ENCODE assay signal across 8 cellular contexts in the genomic region with DNA sequence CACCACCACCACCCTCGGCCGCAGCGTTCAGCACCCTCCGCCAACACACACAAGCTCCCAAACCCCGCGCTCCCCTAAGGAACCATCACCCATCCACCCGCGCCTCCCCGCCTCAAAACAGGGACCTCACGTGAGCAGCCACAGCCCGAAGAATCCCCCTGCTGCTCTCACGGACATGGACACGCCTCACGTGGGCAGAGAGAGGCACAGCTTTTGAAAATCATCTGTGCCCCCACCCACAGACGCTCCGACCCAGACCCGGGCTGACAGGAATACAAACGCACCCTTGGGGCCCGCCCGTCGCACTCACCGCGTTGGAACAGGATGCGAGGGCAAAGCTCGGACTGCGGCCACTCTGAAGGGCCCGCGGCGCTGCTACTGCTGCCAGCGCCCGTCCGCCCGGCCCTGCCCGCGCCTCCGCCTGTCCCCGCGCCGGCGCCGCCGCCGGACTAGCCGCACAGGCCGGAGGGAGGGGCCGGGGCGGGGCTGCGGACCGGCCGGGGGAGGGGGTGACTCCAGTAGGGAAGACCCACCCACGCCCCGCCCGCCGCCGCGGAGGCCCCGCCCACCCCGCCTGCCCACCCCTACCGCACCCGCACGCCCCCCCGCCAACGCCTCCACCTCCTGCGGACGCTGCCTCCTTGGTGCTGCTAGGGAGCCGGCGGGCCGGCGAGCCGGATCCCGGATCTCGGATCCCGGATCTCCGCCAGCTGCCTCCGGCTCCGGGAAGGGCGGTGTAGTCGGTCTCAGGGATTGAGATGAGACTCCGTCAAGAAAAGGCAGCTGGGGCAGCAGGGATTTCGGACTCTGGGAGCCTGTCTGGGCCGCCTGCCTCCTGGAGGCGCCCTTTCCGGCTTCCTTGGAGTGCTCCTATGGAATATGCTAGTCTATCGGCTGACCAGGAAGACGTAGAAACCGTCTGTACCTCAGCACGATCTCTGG. TPM values are rescaled to one million over a fixed set of nuclear protein-coding genes. Genes with fewer than 3 reads are reported as not detected.
DNase-seq lines count a peak whose midpoint lies in the region; ATAC-seq and TF ChIP-seq lines count a peak whose summit lies in the region.

A gene (minus strand): TSS at position 461 of the 942 bp plus-strand sequence. CDS start 8,246 bp downstream, outside the sequence.

- H3K27me3 ChIP-seq in adrenal gland (no peaks in the 10 kb centered on the region), heart left ventricle (no peaks in the 10 kb centered on the region)

- intact Hi-C loops in adrenal gland (cut with DNase I) (no loop called here), heart left ventricle (cut with DNase I) (loop anchor here in 3 of 10 donors (2.0 to 10.0 kb wide), 4 partner anchors 81 to 239 kb away; a partner anchor contains a TSS), posterior vena cava (cut with DNase I) (no loop called here)

- no peaks in the 10 kb centered on the region for H3K9me3 Mint-ChIP-seq in type B pancreatic cell

- peak within 1 kb of the TSS; percentile 93 for H3K4me3 Mint-ChIP-seq in type B pancreatic cell

- H3K4me1 ChIP-seq in adrenal gland (replicated peaks in 1 of 2), result peaks cover 5 to 15% of the 10 kb centered on the region in 2 donors
- H3K4me1 ChIP-seq in heart left ventricle, result peaks cover 0 to 35% (median 19%) of the 10 kb centered on the region in 12 donors

- ATAC-seq in heart left ventricle, result peak; percentile 70 to 93 (median 88)

- peaks cover 6% of the 10 kb centered on the region for H3K36me3 Mint-ChIP-seq in type B pancreatic cell

- 0 to 5% (median 1%) methylated on average over 4 to 87 of the region's 87 CpGs for WGBS in adrenal gland, 4 donors
- 0 to 1% (median 0%) methylated on average over 19 to 87 of the region's 87 CpGs for WGBS in heart left ventricle, 4 donors

- H3K4me1 Mint-ChIP-seq in type B pancreatic cell (ENCODE audit: unreplicated experiment), result peaks cover 22% of the 10 kb centered on the region

- no peak for TF ChIP-seq CTCF in adrenal gland (IDR thresholded peaks at IDR 0.05)
- peak in 4 of 12 donors; percentile 23 to 47 (median 40) for TF ChIP-seq CTCF in heart left ventricle (IDR thresholded peaks at IDR 0.05)
- TF ChIP-seq CTCF in type B pancreatic cell (conservative IDR thresholded peaks at IDR 0.05), result peak; percentile 39

- no peaks in the 10 kb centered on the region for H3K9me3 ChIP-seq in adrenal gland (replicated peaks in 1 of 3)
- no peaks in the 10 kb centered on the region for H3K9me3 ChIP-seq in heart left ventricle

- peak within 1 kb of the TSS; percentile 85 for H3K27ac Mint-ChIP-seq in type B pancreatic cell

- H3K36me3 ChIP-seq in adrenal gland (replicated peaks in 1 of 2), result peaks cover 0 to 22% of the 10 kb centered on the region in 2 donors
- peaks cover 0 to 27% (median 23%) of the 10 kb centered on the region in 9 donors for H3K36me3 ChIP-seq in heart left ventricle

- H3K4me3 ChIP-seq in adrenal gland (peak within 1 kb of the TSS in 2 of 4 donors; percentile 75 to 92), heart left ventricle (peak within 1 kb of the TSS; percentile 62 to 99 (median 86))

- DNase-seq in EL (peak; percentile 89), HCEC 1CT (peak; percentile 86), MV-4-11 (lab: John Stamatoyannopoulos, UW) (peak; percentile 39), T follicular helper cell (ENCODE audit: low read depth) (peak; percentile 63), adrenal gland (peak; percentile 95 to 97 (median 95)), heart left ventricle (peak; percentile 96 to 97 (median 96)), posterior vena cava (ENCODE audit: low spot score) (peak; percentile 97), type B pancreatic cell (ENCODE audit: extremely low spot score, unreplicated experiment) (peak; percentile 90)

- H3K27ac ChIP-seq in adrenal gland, result peak within 1 kb of the TSS; percentile 84 to 97 (median 95)
- H3K27ac ChIP-seq in heart left ventricle, result peak within 1 kb of the TSS; percentile 84 to 97 (median 93)

- TF ChIP-seq POLR2A in adrenal gland (IDR thresholded peaks at IDR 0.05), result peak; percentile 68 to 86
- TF ChIP-seq POLR2A in heart left ventricle (IDR thresholded peaks at IDR 0.05), result peak; percentile 83 to 87

- H3K27me3 Mint-ChIP-seq in type B pancreatic cell, result no peaks in the 10 kb centered on the region

RNA-seq across cellular contexts. Expression of the gene that starts here (rescaled TPM):
- total RNA-seq in adrenal gland, result 10 to 100 TPM in 4 of 8 donors, 1 to 10 TPM in 4; 6.6 to 20.6 (median 10.4) TPM
- polyA plus RNA-seq in adrenal gland, result 10 to 100 TPM in 2 of 3 donors, 1 to 10 TPM in 1; 6.7 to 23.8 (median 16.8) TPM
- 10 to 100 TPM in 6 of 9 donors, 1 to 10 TPM in 3; 7.7 to 18.8 (median 10.4) TPM for total RNA-seq in heart left ventricle
- 10 to 100 TPM in 1 of 2 donors, 1 to 10 TPM in 1; 9.8 to 14.7 TPM for polyA plus RNA-seq in heart left ventricle
- 10 to 100 TPM; 22.0 to 23.2 TPM for total RNA-seq in posterior vena cava
- 15.6 and 22.9 TPM in 2 replicates for total RNA-seq in type B pancreatic cell (ENCODE audit: low replicate concordance)

Comparison
In these comparisons a context has a peak if more than half of its experiments do, and no peak if none do; other contexts are left out.
1. DNase-seq: peak in every context shown above with its lines; median percentile 97 in posterior vena cava; 96 in heart left ventricle; 95 in adrenal gland; 90 in type B pancreatic cell; 89 in EL; 86 in HCEC 1CT; 63 in T follicular helper cell; 39 in MV-4-11.